ENCODE assay signal across 1 cellular context in the genomic region with DNA sequence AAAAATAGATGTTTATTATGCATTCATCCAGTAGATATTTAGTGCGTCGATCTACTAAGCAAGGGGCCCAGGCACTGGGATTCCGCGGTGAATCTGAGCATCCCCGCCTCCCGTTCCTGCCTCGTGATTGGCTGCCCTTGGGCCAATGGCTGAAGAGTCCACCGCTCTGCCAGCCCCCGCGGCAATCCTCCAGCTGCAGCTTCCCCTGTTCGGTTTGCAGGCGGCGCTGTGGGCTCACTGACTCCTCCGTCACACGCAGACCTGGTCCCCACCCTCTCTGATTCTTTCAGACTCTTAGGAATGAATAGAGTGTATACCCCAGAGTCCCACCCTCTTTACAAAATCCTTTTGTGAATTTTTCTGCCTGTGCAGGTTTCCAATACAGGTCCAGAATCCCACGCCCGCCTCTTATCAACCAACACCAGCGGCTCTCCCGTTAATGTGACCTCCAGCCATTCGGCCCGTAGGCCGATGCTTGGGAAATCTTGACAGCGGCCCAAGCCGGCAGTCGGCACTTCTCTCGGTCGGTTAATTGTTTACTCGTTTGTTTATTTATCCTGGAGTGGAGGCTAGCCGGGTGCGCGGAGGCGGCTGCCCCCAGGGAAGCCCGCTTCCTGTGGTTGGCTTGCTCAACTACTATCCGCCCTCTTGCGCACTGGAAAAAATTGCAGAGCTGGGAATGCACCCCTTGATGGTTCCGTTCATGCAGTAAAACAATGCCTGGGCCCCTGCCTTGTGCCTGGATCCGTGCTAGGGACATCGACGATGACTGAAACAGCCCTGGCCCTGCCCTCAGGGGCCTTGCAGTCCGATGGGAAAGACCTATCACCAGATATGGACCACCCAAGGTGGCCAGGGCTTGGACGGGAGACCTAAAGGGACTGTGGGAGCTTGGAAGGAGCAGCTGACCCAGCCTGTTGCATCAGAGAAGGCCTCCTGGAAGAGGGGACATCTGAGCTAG.
TF ChIP-seq lines count a peak whose summit lies in the region.

No MANE protein-coding gene starts in this region.

TF ChIP-seq in neural cell, 6 proteins besides CTCF, POLR2A, EP300 and RAD21 (continued from another document):
- peak; percentile 74 for TF ChIP-seq SMC3 (conservative IDR thresholded peaks at IDR 0.05; ENCODE audit: poor library complexity)
- TF ChIP-seq POLR2AphosphoS5 (IDR thresholded peaks at IDR 0.05) = no peak
